In genomic region chr2:218370410-218371063, GRCh38 we compare ENCODE assay signal across 10 cellular contexts. TPM values are rescaled to one million over a fixed set of nuclear protein-coding genes. Genes with fewer than 3 reads are reported as not detected.
DNase-seq lines count a peak whose midpoint lies in the region; ATAC-seq and TF ChIP-seq lines count a peak whose summit lies in the region.
"Had no signal": no experiment of that assay in that cellular context is flagged by ENCODE, and none has a peak within 500 bp of the region (broad histone marks: within the 10 kb centered on the region; RNA-seq: fewer than 3 reads in every experiment).

No MANE protein-coding gene starts in this region.

- 80 to 83% (median 82%) methylated on average over 11 of the region's 11 CpGs for WGBS in psoas muscle, 3 donors

- H3K4me2 ChIP-seq in BLaER1 treated with 17β-estradiol and CSF1 and Interleukin-3, amounts not matched to agents 10 nM and 100 nM: peak overlapping the region; percentile 84 to 99 (median 90)

- H4K20me1 ChIP-seq in BLaER1 treated with 17β-estradiol and CSF1 and Interleukin-3, amounts not matched to agents 10 nM and 100 nM: no peaks in the 10 kb centered on the region

- H3K4me3 ChIP-seq in BLaER1 treated with 17β-estradiol and CSF1 and Interleukin-3, amounts not matched to agents 10 nM and 100 nM: peak overlapping the region in 6 of 10 experiments; percentile 15 to 66 (median 41); a peak in 7 of 20 replicates
- H3K4me3 ChIP-seq in psoas muscle: no peak overlapping the region

- H3K27me3 ChIP-seq in BLaER1 treated with 17β-estradiol and CSF1 and Interleukin-3, amounts not matched to agents 10 nM and 100 nM: no peaks in the 10 kb centered on the region
- no peaks in the 10 kb centered on the region for H3K27me3 ChIP-seq in psoas muscle (ENCODE audit: insufficient read depth in 3 of 3, low read length in 2 of 3)

- intact Hi-C loops in left cardiac atrium (cut with DNase I) (no loop called here), psoas muscle (cut with DNase I) (no loop called here)

- peaks cover 69 to 96% (median 87%) of the 10 kb centered on the region in 10 experiments for H3K4me1 ChIP-seq in BLaER1 treated with 17β-estradiol and CSF1 and Interleukin-3, amounts not matched to agents 10 nM and 100 nM
- H3K4me1 ChIP-seq in psoas muscle: no peaks in the 10 kb centered on the region

- H3K27ac ChIP-seq in BLaER1 treated with 17β-estradiol and CSF1 and Interleukin-3, amounts not matched to agents 10 nM and 100 nM: peak overlapping the region; percentile 90 to 99 (median 92)
- H3K27ac ChIP-seq in psoas muscle: peak overlapping the region; percentile 54

- ATAC-seq in left cardiac atrium: peak; percentile 20 to 51
- ATAC-seq in psoas muscle: peak in 2 of 4 donors; percentile 17 to 29
- no peak for ATAC-seq in HG02938 (IDR thresholded peaks at IDR 0.05; ENCODE audit: unreplicated experiment)

- H3K36me3 ChIP-seq in BLaER1 treated with 17β-estradiol and CSF1 and Interleukin-3, amounts not matched to agents 10 nM and 100 nM: peaks cover 0 to 5% (median 0%) of the 10 kb centered on the region in 11 experiments; a peak in 2 of 22 replicates
- no peaks in the 10 kb centered on the region for H3K36me3 ChIP-seq in psoas muscle (ENCODE audit: insufficient read depth in 1 of 2, low read depth in 1 of 2)

- H3K9me3 ChIP-seq in BLaER1 treated with 17β-estradiol and CSF1 and Interleukin-3, amounts not matched to agents 10 nM and 100 nM (replicated peaks in 1 of 11): peaks cover 0 to 8% (median 7%) of the 10 kb centered on the region in 11 experiments; a peak in 16 of 22 replicates
- no peaks in the 10 kb centered on the region for H3K9me3 ChIP-seq in psoas muscle

- TF ChIP-seq CTCF in psoas muscle (IDR thresholded peaks at IDR 0.05): no peak

- DNase-seq in SKM-1 (lab: John Stamatoyannopoulos, UW; ENCODE audit: unreplicated experiment) (peak; percentile 98), left cardiac atrium (peak; percentile 65), psoas muscle (peak; percentile 36 to 64), NCI-H1694 treated with DMSO at 0.1 percent for 48 hours (lab: John Stamatoyannopoulos, UW) (no peak), HPDE6-E6E7 (ENCODE audit: extremely low spot score) (no peak)
- DNase-seq in activated T-cell treated with anti-CD3 and anti-CD28 coated beads, Interleukin-2, amount 50 U/mL, for 48 hours: no peak
- DNase-seq: activated CD4-positive, alpha-beta T cell treated with anti-CD3 and anti-CD28 coated beads for 48 hours had no signal

- peak overlapping the region; percentile 82 to 96 (median 85) for H3K9ac ChIP-seq in BLaER1 treated with 17β-estradiol and CSF1 and Interleukin-3, amounts not matched to agents 10 nM and 100 nM

RNA-seq across cellular contexts. Expression of gene SLC11A1, which starts 11.5 kb away (rescaled TPM):
- 10 to 100 TPM in 1 of 2 donors, 1 to 10 TPM in 1; 8.5 to 16.1 TPM for total RNA-seq in left cardiac atrium
- total RNA-seq in psoas muscle: 1 to 10 TPM; 2.1 to 3.9 (median 2.8) TPM
- 1 to 10 TPM in 2 of 3 donors, under 1 TPM in 1; 0.96 to 2.2 (median 1.9) TPM for polyA plus RNA-seq in psoas muscle

RNA-seq across cellular contexts. Expression of gene CATIP, which starts 13.9 kb away (rescaled TPM):
- total RNA-seq in left cardiac atrium (not detected), psoas muscle (not detected)
- polyA plus RNA-seq in psoas muscle: not detected
- total RNA-seq: subcutaneous adipose tissue had no signal

RNA-seq across cellular contexts. Expression of gene CTDSP1, which starts 29.1 kb away (rescaled TPM):
- 100 to 1,000 TPM; 101 to 106 TPM for total RNA-seq in left cardiac atrium
- 10 to 100 TPM; 57.2 to 73.0 (median 63.9) TPM for total RNA-seq in psoas muscle
- polyA plus RNA-seq in psoas muscle: 10 to 100 TPM; 55.6 to 62.9 (median 57.4) TPM

RNA-seq across cellular contexts. Expression of gene VIL1, which starts 48.4 kb away (rescaled TPM):
- total RNA-seq in left cardiac atrium (not detected), psoas muscle (not detected)
- under 1 TPM; 0.08 to 0.10 (median 0.10) TPM for polyA plus RNA-seq in psoas muscle
- total RNA-seq: subcutaneous adipose tissue had no signal

Comparison
In these comparisons a context has a peak if more than half of its experiments do, and no peak if none do; other contexts are left out.
1. DNase-seq: peak in SKM-1 (single experiment), left cardiac atrium (single experiment) and psoas muscle (2 of 2); none in activated T-cell treated with anti-CD3 and anti-CD28 coated beads, Interleukin-2, amount 50 U/mL, for 48 hours (0 of 2), NCI-H1694 treated with DMSO at 0.1 percent for 48 hours (single experiment) and HPDE6-E6E7 (single experiment).